ENCODE assay signal across 10 cellular contexts in genomic region chr7:158413962-158414961, GRCh38.
DNase-seq lines count a peak whose midpoint lies in the region; ATAC-seq and TF ChIP-seq lines count a peak whose summit lies in the region.
"Had no signal": no experiment of that assay in that cellular context is flagged by ENCODE, and none has a peak within 500 bp of the region (broad histone marks: within the 10 kb centered on the region; RNA-seq: fewer than 3 reads in every experiment).

No MANE protein-coding gene starts in this region.

- intact Hi-C loops in left ventricle myocardium superior (cut with micrococcal nuclease) = no loop called here
- intact Hi-C loops in Right ventricle myocardium superior (cut with DNase I) = no loop called here

- no peaks in the 10 kb centered on the region for H3K27me3 Mint-ChIP-seq in type B pancreatic cell

- H3K4me3 Mint-ChIP-seq in type B pancreatic cell = peak overlapping the region; percentile 41
- H3K4me3 Mint-ChIP-seq: activated T-helper 1 cell treated with anti-CD3 and anti-CD28 coated beads, Interleukin-12 subunit alpha, Interleukin-12 subunit beta, Interleukin-2, Interleukin-4 antibody, amounts not matched to agents 30 ng/mL and 10 ng/mL and 1 ng/mL, durations not matched to agents 14 hours and 24 hours and 36 hours had no signal

- H3K4me1 Mint-ChIP-seq in type B pancreatic cell (ENCODE audit: unreplicated experiment) = peaks cover 11% of the 10 kb centered on the region

- peaks cover 6% of the 10 kb centered on the region for H3K9me3 Mint-ChIP-seq in type B pancreatic cell

- peak; percentile 28 for ATAC-seq in left ventricle myocardium superior
- ATAC-seq in Right ventricle myocardium superior (ENCODE audit: poor library complexity) = no peak

- DNase-seq in left ventricle myocardium superior = no peak
- DNase-seq in Right ventricle myocardium superior = no peak
- peak; percentile 56 for DNase-seq in SW480 (ENCODE audit: low spot score)
- peak; percentile 89 for DNase-seq in inferior parietal cortex (ENCODE audit: extremely low spot score)
- DNase-seq in type B pancreatic cell (ENCODE audit: extremely low spot score, unreplicated experiment) = no peak
- DNase-seq in activated CD8-positive, alpha-beta memory T cell treated with anti-CD3 and anti-CD28 coated beads, Interleukin-2, amount 50 U/mL, for 48 hours = no peak
- no peak for DNase-seq in GM13976 (ENCODE audit: low spot score)
- DNase-seq in ACHN = no peak
- DNase-seq: stimulated activated naive CD4-positive, alpha-beta T cell treated with Interleukin-2 at 50 U/mL for 16 hours had no signal

- H3K36me3 Mint-ChIP-seq in type B pancreatic cell = no peaks in the 10 kb centered on the region

- in situ Hi-C loops in GM13976 (cut with MboI; ENCODE audit: low sequenced_read_pairs, unreplicated experiment) = no loop called here
- in situ Hi-C loops in ACHN (cut with HindIII; ENCODE audit: low pct_ligation_motif_present, low pct_unique_long_range_greater_than_20kb, low sequenced_read_pairs) = no loop called here

- peak overlapping the region; percentile 31 for H3K27ac Mint-ChIP-seq in type B pancreatic cell
- H3K27ac Mint-ChIP-seq: activated T-helper 1 cell treated with anti-CD3 and anti-CD28 coated beads, Interleukin-12 subunit alpha, Interleukin-12 subunit beta, Interleukin-2, Interleukin-4 antibody, amounts not matched to agents 30 ng/mL and 10 ng/mL and 1 ng/mL, durations not matched to agents 14 hours and 24 hours and 36 hours had no signal

- TF ChIP-seq CTCF in type B pancreatic cell (conservative IDR thresholded peaks at IDR 0.05) = peak; percentile 45
- no peak for TF ChIP-seq CTCF in GM13976 (IDR thresholded peaks at IDR 0.05; ENCODE audit: borderline replicate concordance, control extremely low read depth, extremely low read depth, insufficient read depth, missing control alignments)

Comparison
In these comparisons a context has a peak if more than half of its experiments do, and no peak if none do; other contexts are left out.
1. DNase-seq: peak in SW480 (single experiment) and inferior parietal cortex (single experiment); none in left ventricle myocardium superior (single experiment), Right ventricle myocardium superior (single experiment), type B pancreatic cell (single experiment), activated CD8-positive, alpha-beta memory T cell treated with anti-CD3 and anti-CD28 coated beads, Interleukin-2, amount 50 U/mL, for 48 hours (single experiment), GM13976 (single experiment) and ACHN (single experiment).